ENCODE assay signal across 19 cellular contexts in the genomic region with DNA sequence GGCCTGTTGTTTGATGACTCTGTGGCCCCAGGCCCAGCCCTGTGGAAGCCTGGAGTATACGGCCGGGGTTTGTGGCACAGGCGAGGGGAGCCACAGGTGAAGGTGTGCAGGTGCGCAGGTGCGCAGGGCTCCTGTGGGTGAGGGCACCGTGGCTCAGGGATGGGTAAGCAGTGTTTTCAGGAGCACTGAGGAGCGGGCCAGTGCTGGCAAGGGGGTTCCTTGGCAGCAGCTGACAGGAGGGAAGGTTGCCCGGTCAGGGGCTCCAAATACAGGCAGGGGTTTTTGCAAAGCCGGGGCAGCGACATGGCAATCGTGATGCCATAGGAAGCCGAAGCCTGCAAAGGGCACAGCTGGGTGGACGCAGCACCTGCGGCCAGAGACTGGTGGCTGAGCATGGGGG.
"Had no signal": no experiment of that assay in that cellular context is flagged by ENCODE, and none has a peak within 500 bp of the region (broad histone marks: within the 10 kb centered on the region; RNA-seq: fewer than 3 reads in every experiment).

No MANE protein-coding gene starts in this region.

- H3K9me3 ChIP-seq: colonic mucosa, psoas muscle, upper lobe of left lung, uterus had no signal

- H3K27me3 Mint-ChIP-seq: naive thymus-derived CD8-positive, alpha-beta T cell had no signal

- H3K36me3 ChIP-seq: colonic mucosa, neural progenitor cell, upper lobe of left lung, uterus had no signal

- H2AFZ ChIP-seq: hepatocyte, neural progenitor cell, parathyroid adenoma had no signal

- H3K9ac ChIP-seq: neural progenitor cell, parathyroid adenoma had no signal

- H3K27me3 ChIP-seq: colonic mucosa, foreskin keratinocyte, hepatocyte, neural progenitor cell, upper lobe of left lung, uterus had no signal

- DNase-seq: colonic mucosa; effector CD4-positive, alpha-beta T cell; endodermal cell; foreskin keratinocyte; kidney; mesendoderm; occipital lobe; retina; stimulated activated CD4-positive, alpha-beta T cell treated with anti-CD3 and anti-CD28 coated beads, Interleukin-12 subunit alpha, Interleukin-12 subunit beta, amount 100 ng/mL, for 4 hours; stimulated activated naive CD4-positive, alpha-beta T cell treated with Interleukin-2 at 50 U/mL for 16 hours; uterus had no signal

- H3K4me2 ChIP-seq: neural progenitor cell had no signal

- ATAC-seq: foreskin keratinocyte; naive thymus-derived CD8-positive, alpha-beta T cell; psoas muscle had no signal

- H3K27ac ChIP-seq: colonic mucosa, foreskin keratinocyte, neural progenitor cell, parathyroid adenoma, psoas muscle, uterus had no signal

- H3K4me3 ChIP-seq: colonic mucosa, hepatocyte, neural progenitor cell, psoas muscle, skin epidermis, upper lobe of left lung, uterus had no signal

- H3K4me3 Mint-ChIP-seq: endodermal cell; naive thymus-derived CD8-positive, alpha-beta T cell; neural progenitor cell had no signal

- H3K4me1 ChIP-seq: foreskin keratinocyte had no signal

- FAIRE-seq: endothelial cell of umbilical vein, kidney had no signal

- H3K27ac Mint-ChIP-seq: neural progenitor cell had no signal
